ENCODE assay signal across 8 cellular contexts in genomic region chr2:126656311-126657145, GRCh38. TPM values are rescaled to one million over a fixed set of nuclear protein-coding genes. Genes with fewer than 3 reads are reported as not detected.
A peak's percentile ranks its signal among the peaks of the same experiment; 100 is the strongest.
DNase-seq lines count a peak whose midpoint lies in the region; ATAC-seq and TF ChIP-seq lines count a peak whose summit lies in the region.

No MANE protein-coding gene starts in this region.

- peak overlapping the region; percentile 93 to 100 (median 98) for H3K27ac Mint-ChIP-seq in naive thymus-derived CD4-positive, alpha-beta T cell

- H3K36me3 ChIP-seq in naive thymus-derived CD4-positive, alpha-beta T cell (ENCODE audit: control insufficient read depth in 2 of 3, insufficient read depth in 3 of 3, low read length in 3 of 3), result peaks cover 0 to 6% (median 0%) of the 10 kb centered on the region in 3 experiments
- no peaks in the 10 kb centered on the region for H3K36me3 ChIP-seq in urinary bladder (ENCODE audit: insufficient read depth)

- DNase-seq in AG20443 (ENCODE audit: low spot score), result peak; percentile 74
- peak; percentile 84 for DNase-seq in activated CD8-positive, alpha-beta memory T cell treated with anti-CD3 and anti-CD28 coated beads for 24 hours
- peak; percentile 66 to 83 for DNase-seq in erythroblast (lab: John Stamatoyannopoulos, UW)
- peak; percentile 31 to 57 (median 46) for DNase-seq in naive thymus-derived CD4-positive, alpha-beta T cell
- no peak for DNase-seq in DMS114 treated with DMSO at 0.1 percent for 48 hours (lab: John Stamatoyannopoulos, UW; ENCODE audit: unreplicated experiment)

- intact Hi-C loops in naive thymus-derived CD4-positive, alpha-beta T cell (cut with micrococcal nuclease), result loop anchor here (1.0 to 10.0 kb wide), 17 partner anchors 8 to 1666 kb away; partner anchors contain the start of genes SFT2D3 (in 2 of the 2), IWS1 (in 1 of the 2) and SAP130 (in 1 of the 2)

- H3K4me1 Mint-ChIP-seq in naive thymus-derived CD4-positive, alpha-beta T cell, result peaks cover 39 to 66% (median 51%) of the 10 kb centered on the region in 7 donors

- H3K9me3 Mint-ChIP-seq in naive thymus-derived CD4-positive, alpha-beta T cell, result peaks cover 0 to 2% (median 0%) of the 10 kb centered on the region in 11 donors

- CTCF ChIA-PET in naive thymus-derived CD4-positive, alpha-beta T cell (lab: Charles Lee), result interaction anchor here (1.2 to 1.8 kb wide), 3 partner anchors 21 to 129 kb away, joined by 3 to 6 read pairs (median 6); no protein-coding TSS in a partner anchor

- TF ChIP-seq POLR2A in erythroblast (IDR thresholded peaks at IDR 0.05; ENCODE audit: low read length), result peak; percentile 32

- H3K36me3 Mint-ChIP-seq in naive thymus-derived CD4-positive, alpha-beta T cell, result peaks cover 0 to 23% (median 9%) of the 10 kb centered on the region in 5 donors

- no peaks in the 10 kb centered on the region for H3K9me3 ChIP-seq in naive thymus-derived CD4-positive, alpha-beta T cell (ENCODE audit: control insufficient read depth in 2 of 3, low read length in 3 of 3)

- WGBS in urinary bladder, result 2% methylated on average over 51 of the region's 51 CpGs

- H3K27ac ChIP-seq in naive thymus-derived CD4-positive, alpha-beta T cell (ENCODE audit: low read depth, low read length), result peak overlapping the region; percentile 98
- H3K27ac ChIP-seq in urinary bladder (ENCODE audit: low read depth), result peak overlapping the region; percentile 98

- POLR2A ChIA-PET in naive thymus-derived CD4-positive, alpha-beta T cell (lab: Charles Lee), result interaction anchor here (0.8 to 1.7 kb wide), 3 partner anchors 9 to 120 kb away, joined by 4 to 6 read pairs (median 6); no protein-coding TSS in a partner anchor

- no peaks in the 10 kb centered on the region for H3K27me3 ChIP-seq in naive thymus-derived CD4-positive, alpha-beta T cell (ENCODE audit: control insufficient read depth in 2 of 2, insufficient read depth in 2 of 2, low read length in 2 of 2)

- peak overlapping the region; percentile 99 for H3K4me3 ChIP-seq in naive thymus-derived CD4-positive, alpha-beta T cell (ENCODE audit: low read length)
- H3K4me3 ChIP-seq in urinary bladder (ENCODE audit: low read depth, low read length), result peak overlapping the region; percentile 70

- no peaks in the 10 kb centered on the region for H3K27me3 Mint-ChIP-seq in naive thymus-derived CD4-positive, alpha-beta T cell

- H3K4me1 ChIP-seq in naive thymus-derived CD4-positive, alpha-beta T cell (ENCODE audit: control insufficient read depth in 2 of 2, insufficient read depth in 2 of 2, low read length in 2 of 2), result peaks cover 33 to 46% of the 10 kb centered on the region in 2 donors
- H3K4me1 ChIP-seq in urinary bladder (ENCODE audit: insufficient read depth), result no peaks in the 10 kb centered on the region

- H3K4me3 Mint-ChIP-seq in naive thymus-derived CD4-positive, alpha-beta T cell, result peak overlapping the region; percentile 88 to 100 (median 96)

- ATAC-seq in GM19463 (IDR thresholded peaks at IDR 0.05; ENCODE audit: unreplicated experiment) (peak; percentile 23), HG03520 (IDR thresholded peaks at IDR 0.05; ENCODE audit: unreplicated experiment) (peak; percentile 22)
- peak; percentile 23 for ATAC-seq in naive thymus-derived CD4-positive, alpha-beta T cell

RNA-seq across cellular contexts. Expression of gene GYPC, which starts 0.6 kb away (rescaled TPM):
- 100 to 1,000 TPM; 114 to 146 (median 116) TPM for total RNA-seq in naive thymus-derived CD4-positive, alpha-beta T cell
- polyA plus RNA-seq in naive thymus-derived CD4-positive, alpha-beta T cell, result 100 to 1,000 TPM; 249 to 277 TPM
- total RNA-seq in urinary bladder, result 65.2 TPM
- polyA plus RNA-seq in urinary bladder, result 138 TPM
